In the genomic region with DNA sequence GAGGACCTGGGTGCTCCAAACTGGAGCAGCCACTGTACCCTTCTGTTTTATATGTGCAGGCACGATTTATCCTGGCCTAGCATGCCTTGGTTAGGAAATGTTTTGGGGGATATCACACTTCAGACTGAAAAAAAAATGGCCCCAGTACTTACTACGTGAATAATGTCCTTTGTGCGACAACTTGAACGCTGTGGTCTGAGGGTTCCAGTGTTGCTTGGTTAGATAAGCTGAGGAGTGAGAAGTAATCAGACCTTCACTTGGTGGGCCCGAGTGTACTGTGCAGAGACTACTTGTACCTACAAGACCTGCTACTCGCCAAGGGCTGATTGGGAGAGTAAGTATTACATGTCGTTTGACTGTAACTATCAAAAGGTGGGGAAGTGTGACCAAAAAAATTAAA, we compare ENCODE assay signal across 23 cellular contexts. TPM values are rescaled to one million over a fixed set of nuclear protein-coding genes. Genes with fewer than 3 reads are reported as not detected.
"Had no signal": no experiment of that assay in that cellular context is flagged by ENCODE, and none has a peak within 500 bp of the region (broad histone marks: within the 10 kb centered on the region; RNA-seq: fewer than 3 reads in every experiment).

No MANE protein-coding gene starts in this region.

- H3K27me3 ChIP-seq: hepatocyte, transverse colon, uterus had no signal

- H3K36me3 ChIP-seq: left ventricle myocardium inferior, transverse colon, uterus had no signal

- H3K36me3 Mint-ChIP-seq: activated naive CD8-positive, alpha-beta T cell treated with anti-CD3 and anti-CD28 coated beads, Interleukin-2, amount 10 ng/mL, durations not matched to agents 7 days and 5 days; immature natural killer cell; mesothelial cell of epicardium; natural killer cell; stimulated activated naive B cell treated with anti-CD40 and anti-IgM and Interleukin-4, amounts not matched to agents 10 μg/mL and 1 μg/mL and 100 μg/mL, for 72 hours had no signal

- H3K4me3 ChIP-seq: hepatocyte, uterus had no signal

- H3K27ac ChIP-seq: hepatocyte, left ventricle myocardium inferior, transverse colon, uterus, VCaP had no signal

- H3K4me1 ChIP-seq: left ventricle myocardium inferior, transverse colon, uterus had no signal

- H3K27ac Mint-ChIP-seq: activated naive CD8-positive, alpha-beta T cell treated with anti-CD3 and anti-CD28 coated beads, Interleukin-2, amount 10 ng/mL, durations not matched to agents 7 days and 5 days; activated T-helper 2 cell treated with anti-CD3 and anti-CD28 coated beads, Interferon-gamma antibody, Interleukin-2, Interleukin-4, amounts not matched to agents 10 μg/mL and 5 μg/mL and 100 μg/mL, durations not matched to agents 14 hours and 24 hours and 36 hours; stimulated activated naive B cell treated with anti-CD40 and anti-IgM and Interleukin-4, amounts not matched to agents 10 μg/mL and 1 μg/mL and 100 μg/mL, for 72 hours had no signal

- FAIRE-seq: bronchial epithelial cell, frontal cortex had no signal

- H3K9me3 Mint-ChIP-seq: activated naive CD8-positive, alpha-beta T cell treated with anti-CD3 and anti-CD28 coated beads, Interleukin-2, amount 10 ng/mL, durations not matched to agents 7 days and 5 days; activated T-cell treated with anti-CD3 and anti-CD28 coated beads, Interleukin-2, amount 50 U/mL, for 24 hours; activated T-helper 2 cell treated with anti-CD3 and anti-CD28 coated beads, Interferon-gamma antibody, Interleukin-2, Interleukin-4, amounts not matched to agents 10 μg/mL and 5 μg/mL and 100 μg/mL, durations not matched to agents 14 hours and 24 hours and 36 hours; immature natural killer cell; natural killer cell had no signal

- H3K9me3 ChIP-seq: left ventricle myocardium inferior, transverse colon, uterus had no signal

- DNase-seq: activated CD4-positive, CD25-positive, alpha-beta regulatory T cell treated with anti-CD3 and anti-CD28 coated beads, Interleukin-2, amount 50 U/mL, for 72 hours; cortex of kidney; natural killer cell had no signal

- H3K27me3 Mint-ChIP-seq: progenitor cell of endocrine pancreas had no signal

RNA-seq across cellular contexts. Expression of gene DNAAF6, which starts 0.7 kb away (rescaled TPM):
- total RNA-seq: activated naive CD8-positive, alpha-beta T cell treated with anti-CD3 and anti-CD28 coated beads, Interleukin-2, amount 10 ng/mL, durations not matched to agents 7 days and 5 days; activated T-helper 2 cell treated with anti-CD3 and anti-CD28 coated beads, Interferon-gamma antibody, Interleukin-2, Interleukin-4, amounts not matched to agents 10 μg/mL and 5 μg/mL and 100 μg/mL, durations not matched to agents 14 hours and 24 hours and 36 hours; bronchial epithelial cell; esophagus mucosa; frontal cortex; hepatocyte; kidney epithelial cell; left ventricle myocardium inferior; lung microvascular endothelial cell; mesothelial cell of epicardium; natural killer cell; osteoblast; progenitor cell of endocrine pancreas; T-helper 2 cell treated with Interferon-gamma antibody and Interleukin-4, amounts not matched to agents 100 ng/mL and 5 ng/mL, for 36 hours; temporal lobe; transverse colon had no signal

RNA-seq across cellular contexts. Expression of gene NUP62CL, which starts 0.9 kb away (rescaled TPM):
- total RNA-seq: lung microvascular endothelial cell, osteoblast had no signal
